Comparison of ENCODE assay signal across 21 cellular contexts in genomic region chr4:93303440-93303839, GRCh38.
"Had no signal": no experiment of that assay in that cellular context is flagged by ENCODE, and none has a peak within 500 bp of the region (broad histone marks: within the 10 kb centered on the region; RNA-seq: fewer than 3 reads in every experiment).

No MANE protein-coding gene starts in this region.

- DNase-seq: activated CD4-positive, alpha-beta T cell treated with anti-CD3 and anti-CD28 coated beads for 1 hour; activated CD4-positive, alpha-beta T cell treated with anti-CD3 and anti-CD28 coated beads, Interleukin-2, amount 50 U/mL, for 48 hours; activated naive CD4-positive, alpha-beta T cell treated with Interleukin-2 at 50 U/mL for 16 hours; activated naive CD8-positive, alpha-beta T cell treated with anti-CD3 and anti-CD28 coated beads, Interleukin-2, amount 10 ng/mL, durations not matched to agents 7 days and 5 days; activated T-cell treated with anti-CD3 and anti-CD28 coated beads, Interleukin-2, amount 50 U/mL, for 1 hour; amygdala; caudate nucleus; dorsolateral prefrontal cortex; gastrocnemius medialis; head of caudate nucleus; naive thymus-derived CD8-positive, alpha-beta T cell; stimulated activated CD4-positive, alpha-beta T cell treated with anti-CD3 and anti-CD28 coated beads, Interleukin-2, amount 100 ng/mL, for 24 hours; stimulated activated naive CD4-positive, alpha-beta T cell treated with Interleukin-2 at 50 U/mL for 16 hours; substantia nigra; T-helper 2 cell; tibial artery had no signal

- H3K27me3 ChIP-seq: dorsolateral prefrontal cortex, gastrocnemius medialis, right atrium auricular region, tibial artery, vagina had no signal

- H3K36me3 ChIP-seq: gastrocnemius medialis, prostate gland, right atrium auricular region, tibial artery, vagina had no signal

- H3K4me1 ChIP-seq: gastrocnemius medialis, prostate gland, right atrium auricular region, tibial artery, vagina had no signal

- H3K4me3 ChIP-seq: dorsolateral prefrontal cortex, gastrocnemius medialis, prostate gland, right atrium auricular region, tibial artery, vagina had no signal

- H3K27ac ChIP-seq: dorsolateral prefrontal cortex, gastrocnemius medialis, prostate gland, right atrium auricular region, tibial artery, vagina, VCaP had no signal

- H3K9me3 ChIP-seq: gastrocnemius medialis, prostate gland, right atrium auricular region, tibial artery, vagina had no signal

- ATAC-seq: activated T-helper 17 cell treated with anti-CD3 and anti-CD28 coated beads, Interleukin-2, amount 50 U/mL, for 72 hours; gastrocnemius medialis; naive thymus-derived CD8-positive, alpha-beta T cell had no signal
